ENCODE assay signal across 8 cellular contexts in the genomic region with DNA sequence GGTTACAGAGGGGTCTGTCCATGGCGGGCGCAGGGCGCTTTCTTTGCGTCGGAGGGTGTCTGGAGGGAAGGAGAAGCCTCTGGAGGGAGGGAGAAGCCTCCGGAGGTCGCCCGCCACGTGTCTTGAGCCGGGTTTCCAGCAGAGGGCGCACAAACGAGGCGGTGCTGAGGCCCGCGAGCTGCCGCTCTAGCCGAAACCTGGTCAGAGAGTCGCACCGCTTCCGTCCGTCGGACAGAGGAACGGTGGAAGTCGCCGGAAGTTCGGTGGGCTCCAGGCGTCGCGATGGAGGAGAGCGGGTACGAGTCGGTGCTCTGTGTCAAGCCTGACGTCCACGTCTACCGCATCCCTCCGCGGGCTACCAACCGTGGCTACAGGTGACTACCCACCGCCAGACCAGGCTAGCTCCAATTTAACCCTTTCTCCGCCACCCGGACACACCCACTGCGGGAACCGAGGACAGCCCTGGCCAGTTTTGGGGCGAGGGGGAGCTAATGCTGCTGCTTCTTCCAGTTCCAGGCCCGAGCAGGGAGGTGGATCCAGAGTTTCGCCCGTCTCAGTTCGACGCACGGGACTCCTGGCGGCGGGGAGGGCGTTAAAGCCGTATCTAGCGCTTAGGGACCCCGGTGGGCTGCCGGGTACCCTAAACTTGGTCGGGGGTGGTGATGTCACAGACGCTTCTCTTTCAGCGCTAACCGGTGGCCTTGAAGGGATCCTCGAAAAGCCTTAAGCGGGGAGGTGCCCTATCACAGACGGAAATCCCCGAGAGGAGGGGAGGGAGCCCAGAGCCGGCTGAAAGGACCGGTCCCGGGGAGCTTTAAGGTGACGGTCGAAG. TPM values are rescaled to one million over a fixed set of nuclear protein-coding genes. Genes with fewer than 3 reads are reported as not detected.
DNase-seq lines count a peak whose midpoint lies in the region; ATAC-seq, FAIRE-seq and TF ChIP-seq lines count a peak whose summit lies in the region.

TSS of gene NECAP2 (plus strand) at position 245 of the 832 bp plus-strand sequence. CDS start at position 283, 38 bp downstream.

- peak within 1 kb of the TSS; percentile 87 for H3K4me2 ChIP-seq in keratinocyte (ENCODE audit: control insufficient read depth, extremely low read depth, insufficient read depth, low read depth, low read length)

- H3K9me1 ChIP-seq in keratinocyte (ENCODE audit: control insufficient read depth, extremely low read depth, insufficient read depth, low read length), result no peaks in the 10 kb centered on the region

- H3K4me1 ChIP-seq in keratinocyte (ENCODE audit: control insufficient read depth, extremely low read depth, insufficient read depth, low read length), result peaks cover 3% of the 10 kb centered on the region

- peak; percentile 91 for DNase-seq in AG10803 (ENCODE audit: low read depth)
- DNase-seq in NCI-H460 (ENCODE audit: extremely low read depth, low read depth), result peak; percentile 84
- DNase-seq in activated CD4-positive, CD25-positive, alpha-beta regulatory T cell treated with anti-CD3 and anti-CD28 coated beads, Interleukin-2, amount 50 U/mL, for 72 hours, result peak; percentile 95
- peak; percentile 91 for DNase-seq in cerebellar cortex (ENCODE audit: low spot score)
- DNase-seq in keratinocyte (ENCODE audit: low read depth, low spot score), result peak; percentile 49
- peak; percentile 92 to 98 (median 96) for DNase-seq in stimulated activated CD4-positive, alpha-beta T cell treated with anti-CD3 and anti-CD28 coated beads, Interleukin-12 subunit alpha, Interleukin-12 subunit beta, amount 100 ng/mL, for 48 hours (ENCODE audit: low read depth in 2 of 3, low spot score in 1 of 3)

- dilution Hi-C loops in keratinocyte (cut with MboI; ENCODE audit: extremely low pct_ligation_motif_present, low sequenced_read_pairs), result no loop called here

- peaks cover 46% of the 10 kb centered on the region for H3K79me2 ChIP-seq in keratinocyte (ENCODE audit: control insufficient read depth, insufficient read depth, low read length)

- H3K9ac ChIP-seq in keratinocyte (ENCODE audit: control insufficient read depth, extremely low read depth, insufficient read depth, low read length), result peak within 1 kb of the TSS; percentile 99

- peaks cover 9 to 23% of the 10 kb centered on the region in 2 experiments for H3K36me3 ChIP-seq in keratinocyte (ENCODE audit: control insufficient read depth in 2 of 2, extremely low read depth in 1 of 2, insufficient read depth in 2 of 2, low read length in 2 of 2)

- H3K27ac ChIP-seq in keratinocyte (ENCODE audit: control insufficient read depth, insufficient read depth, low read length), result peak within 1 kb of the TSS; percentile 85

- FAIRE-seq in keratinocyte (lab: Jason Lieb, UNC), result peak; percentile 58

- ATAC-seq in GM19035 (IDR thresholded peaks at IDR 0.05; ENCODE audit: unreplicated experiment) (peak; percentile 87), HG03378 (IDR thresholded peaks at IDR 0.05; ENCODE audit: unreplicated experiment) (peak; percentile 59)

- H2AFZ ChIP-seq in keratinocyte (ENCODE audit: control insufficient read depth, low read length), result peak within 1 kb of the TSS; percentile 95

- no peaks in the 10 kb centered on the region for H3K27me3 ChIP-seq in keratinocyte (ENCODE audit: control insufficient read depth, extremely low read depth, insufficient read depth, low read length)

- TF ChIP-seq CTCF in AG10803 (conservative IDR thresholded peaks at IDR 0.05; ENCODE audit: low read length) (peak; percentile 75), keratinocyte (optimal IDR thresholded peaks at IDR 0.05 in 1 of 3, IDR thresholded peaks at IDR 0.05 in 1 of 3, conservative IDR thresholded peaks at IDR 0.05 in 1 of 3; ENCODE audit: extremely low read depth in 1 of 3, insufficient read depth in 2 of 3, low read length in 3 of 3) (peak; percentile 84 to 97 (median 90))

- H3K9me3 ChIP-seq in keratinocyte (ENCODE audit: control insufficient read depth, low read depth, low read length), result no peaks in the 10 kb centered on the region

- H4K20me1 ChIP-seq in keratinocyte (ENCODE audit: control insufficient read depth, extremely low read depth, insufficient read depth, low read length), result no peaks in the 10 kb centered on the region

- H3K4me3 ChIP-seq in AG10803 (ENCODE audit: low read length) (peak within 1 kb of the TSS; percentile 82), keratinocyte (ENCODE audit: control insufficient read depth in 2 of 3, extremely low read depth in 1 of 3, insufficient read depth in 2 of 3, low read depth in 1 of 3, low read length in 3 of 3) (peak within 1 kb of the TSS; percentile 86 to 99 (median 97))

RNA-seq across cellular contexts. Expression of gene NECAP2, which starts in this region (rescaled TPM):
- total RNA-seq in NCI-H460 (2014; rRNA removed; shearing (Covaris generic)), result 24.4 and 30.8 TPM in 2 replicates
- 18.8 and 19.6 TPM in 2 replicates for polyA plus RNA-seq in NCI-H460 (2014; cell fraction: nucleus; rRNA removed)
- 75.7 to 90.2 TPM (median 84.9 TPM) in 3 replicates for polyA plus RNA-seq in keratinocyte
- 18.9 TPM for polyA plus RNA-seq in keratinocyte (2011; ENCODE audit: low read depth)
- polyA plus RNA-seq in keratinocyte (2011; cell fraction: cytosol; rRNA removed), result 83.1 and 87.7 TPM in 2 replicates
- 76.6 and 86.6 TPM in 2 replicates for polyA plus RNA-seq in keratinocyte (2011; cell fraction: nucleus; rRNA removed)
- polyA plus RNA-seq in keratinocyte (2012; ENCODE audit: low replicate concordance), result 49.4 and 62.3 TPM in 2 replicates
- 62.3 to 84.4 TPM (median 67.7 TPM) in 3 replicates for polyA minus RNA-seq in keratinocyte
- 79.4 TPM for polyA minus RNA-seq in keratinocyte (2011; cell fraction: cytosol; rRNA and poly(A)+ RNA removed)
- polyA minus RNA-seq in keratinocyte (2011; cell fraction: nucleus; rRNA and poly(A)+ RNA removed), result 39.8 and 60.2 TPM in 2 replicates

Comparison
In these comparisons a context has a peak if more than half of its experiments do, and no peak if none do; other contexts are left out.
1. Peak in every context shown above with its lines: DNase-seq, ATAC-seq, H3K4me3 ChIP-seq and H3K27ac ChIP-seq.